17 cellular contexts compared by ENCODE assay signal in the genomic region with DNA sequence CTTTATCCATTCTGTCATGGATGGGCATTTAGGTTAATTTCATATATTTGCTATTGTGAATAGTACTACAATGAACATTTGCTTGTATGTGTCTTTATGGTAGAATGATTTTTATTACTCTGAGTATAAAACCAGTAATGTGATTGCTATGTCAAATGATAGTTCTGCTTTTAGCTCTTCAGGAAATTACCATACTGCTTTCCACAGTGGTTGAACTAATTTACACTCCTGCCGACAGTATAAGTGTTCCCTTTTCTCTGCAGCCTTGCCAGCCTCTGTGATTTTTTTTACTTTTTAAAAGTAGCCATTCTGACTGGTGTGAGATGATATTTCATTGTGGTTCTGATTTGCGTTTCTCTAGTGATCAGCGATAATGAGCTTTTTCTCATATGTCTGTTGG. TPM values are rescaled to one million over a fixed set of nuclear protein-coding genes. Genes with fewer than 3 reads are reported as not detected.
DNase-seq lines count a peak whose midpoint lies in the region; TF ChIP-seq lines count a peak whose summit lies in the region.
"Had no signal": no experiment of that assay in that cellular context is flagged by ENCODE, and none has a peak within 500 bp of the region (broad histone marks: within the 10 kb centered on the region; RNA-seq: fewer than 3 reads in every experiment).

No MANE protein-coding gene starts in this region.

- H4K20me1 ChIP-seq in DOHH2 (ENCODE audit: control insufficient read depth, insufficient read depth, low read depth, low read length) = no peaks in the 10 kb centered on the region
- no peaks in the 10 kb centered on the region for H4K20me1 ChIP-seq in PC-9 (ENCODE audit: insufficient read depth)

- H3K4me3 ChIP-seq in DOHH2 (ENCODE audit: low read length) = peak overlapping the region; percentile 35
- no peak overlapping the region for H3K4me3 ChIP-seq in PC-9
- H3K4me3 ChIP-seq: SJCRH30 had no signal

- H3K4me2 ChIP-seq in DOHH2 (ENCODE audit: low read length) (peak overlapping the region; percentile 52), PC-9 (no peak overlapping the region)

- H3K27me3 ChIP-seq in DOHH2 (ENCODE audit: control insufficient read depth, low read length) (no peaks in the 10 kb centered on the region), PC-9 (ENCODE audit: insufficient read depth, low read depth) (peaks cover 100% of the 10 kb centered on the region)

- POLR2A ChIA-PET in PC-9 (lab: Charles Lee; ENCODE audit: unreplicated experiment) = no interaction called here

- intact Hi-C loops in PC-9 (cut with micrococcal nuclease; ENCODE audit: unreplicated experiment) = no loop called here

- TF ChIP-seq CTCF in DOHH2 (IDR thresholded peaks at IDR 0.05; ENCODE audit: low read depth, low read length, poor library complexity, severe bottlenecking) = no peak
- no peak for TF ChIP-seq CTCF in VCaP (conservative IDR thresholded peaks at IDR 0.05)
- TF ChIP-seq CTCF in PC-9 (conservative IDR thresholded peaks at IDR 0.05) = no peak

- peak; percentile 67 for DNase-seq in MV-4-11 (lab: John Stamatoyannopoulos, UW)
- DNase-seq in pons (ENCODE audit: low spot score) = peak; percentile 24
- DNase-seq in NCI-H2227 treated with DMSO at 0.1 percent for 48 hours (lab: John Stamatoyannopoulos, UW) = no peak
- DNase-seq in glomerular visceral epithelial cell (ENCODE audit: extremely low spot score) = no peak
- no peak for DNase-seq in PC-9
- DNase-seq: Caco-2, H7, NCI-H1105 treated with DMSO at 0.1 percent for 48 hours, NCI-H187, SJCRH30, SW 1271 had no signal

- H3K79me2 ChIP-seq in DOHH2 (ENCODE audit: control insufficient read depth, low read length) = no peaks in the 10 kb centered on the region
- no peaks in the 10 kb centered on the region for H3K79me2 ChIP-seq in PC-9 (ENCODE audit: low read depth)

- no TSS peak for BruUV-seq in PC-9 (replicated peaks; lab: Mats Ljungman, UMichigan)

- peaks cover 7% of the 10 kb centered on the region; the same call in 1 of the 2 replicates for H3F3A ChIP-seq in DOHH2 (ENCODE audit: control insufficient read depth, insufficient read depth)
- H3F3A ChIP-seq in PC-9 (ENCODE audit: insufficient read depth, low read depth) = no peaks in the 10 kb centered on the region

- no peaks in the 10 kb centered on the region for H3K9me2 ChIP-seq in DOHH2 (replicated peaks; ENCODE audit: control insufficient read depth, low read length)
- no peaks in the 10 kb centered on the region for H3K9me2 ChIP-seq in PC-9 (ENCODE audit: insufficient read depth)

- H3K27ac ChIP-seq in DOHH2 (ENCODE audit: low read depth, low read length) = peak overlapping the region; percentile 59
- peak overlapping the region; percentile 78 for H3K27ac ChIP-seq in VCaP
- H3K27ac ChIP-seq in PC-9 = no peak overlapping the region
- H3K27ac ChIP-seq: RWPE1, SJCRH30 had no signal

- peaks cover 5% of the 10 kb centered on the region; the same call in 1 of the 2 replicates for H3K9me3 ChIP-seq in DOHH2 (ENCODE audit: control insufficient read depth, insufficient read depth, low read length)
- H3K9me3 ChIP-seq in PC-9 (ENCODE audit: insufficient read depth, low read depth) = 0 out of 2 replicates have a peak, but pooled peaks cover 5% of the 10 kb centered on the region
- H3K9me3 ChIP-seq: Caco-2, SJCRH30 had no signal

- H3K4me1 ChIP-seq in DOHH2 (ENCODE audit: control insufficient read depth, low read length) = peaks cover 43% of the 10 kb centered on the region
- H3K4me1 ChIP-seq in PC-9 (replicated peaks; ENCODE audit: insufficient read depth) = no peaks in the 10 kb centered on the region
- H3K4me1 ChIP-seq: Caco-2, SJCRH30 had no signal

- CTCF ChIA-PET in PC-9 (lab: Charles Lee) = no interaction called here

- no peaks in the 10 kb centered on the region for H3K36me3 ChIP-seq in DOHH2 (ENCODE audit: control insufficient read depth, low read length)
- H3K36me3 ChIP-seq in PC-9 (ENCODE audit: low read depth) = no peaks in the 10 kb centered on the region
- H3K36me3 ChIP-seq: SJCRH30 had no signal

- no peak overlapping the region for H2AFZ ChIP-seq in PC-9

RNA-seq across cellular contexts. Expression of a gene that starts 6.5 kb away (rescaled TPM):
- not detected in 2 replicates for total RNA-seq in PC-9 (2021)
- total RNA-seq: Caco-2, G401, H7, NCI-H460, OCI-LY7, SJCRH30 had no signal

RNA-seq across cellular contexts. Expression of a gene that starts 23.9 kb away (rescaled TPM):
- not detected in 2 replicates for total RNA-seq in PC-9 (2021)
- total RNA-seq: Caco-2, G401, H7, NCI-H460, OCI-LY7, SJCRH30 had no signal

RNA-seq across cellular contexts. Expression of a gene that starts 40.4 kb away (rescaled TPM):
- total RNA-seq in PC-9 (2021) = 7.2 and 12.6 TPM in 2 replicates

Comparison
In these comparisons a context has a peak if more than half of its experiments do, and no peak if none do; other contexts are left out.
1. DNase-seq: peak in MV-4-11 (single experiment) and pons (single experiment); none in NCI-H2227 treated with DMSO at 0.1 percent for 48 hours (single experiment), glomerular visceral epithelial cell (single experiment) and PC-9 (0 of 2).